In the genomic region with DNA sequence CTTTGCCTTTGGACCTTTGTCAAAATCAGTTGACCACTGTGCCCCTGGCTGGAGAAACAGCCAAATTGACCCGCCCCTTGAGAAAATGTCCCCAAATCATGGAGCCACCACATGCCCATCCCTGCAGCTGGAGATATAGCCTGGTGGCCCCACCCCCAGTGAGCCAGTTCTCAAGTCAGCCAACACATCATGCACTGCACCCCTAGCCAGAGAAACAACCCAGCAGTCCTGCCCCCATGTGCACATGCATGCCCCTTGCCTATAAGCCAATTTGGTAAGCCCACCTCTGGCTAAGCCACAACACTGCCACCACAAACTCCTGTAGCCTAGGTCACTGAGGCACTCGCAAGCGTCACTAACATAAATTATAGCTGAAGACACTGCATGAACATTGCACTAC, we compare ENCODE assay signal across 6 cellular contexts.
"Had no signal": no experiment of that assay in that cellular context is flagged by ENCODE, and none has a peak within 500 bp of the region (broad histone marks: within the 10 kb centered on the region; RNA-seq: fewer than 3 reads in every experiment).

No MANE protein-coding gene starts in this region.

- DNase-seq: IMR-90, KBM-7 had no signal

- H3K27ac ChIP-seq: HL-60 had no signal

- ATAC-seq: HepG2, K562 had no signal

- H3K27ac Mint-ChIP-seq: IgD-negative memory B cell had no signal

- H3K4me1 Mint-ChIP-seq: IgD-negative memory B cell had no signal

- H3K4me3 ChIP-seq: K562 had no signal

- H3K4me3 Mint-ChIP-seq: IgD-negative memory B cell had no signal
